17 cellular contexts compared by ENCODE assay signal in genomic region chr1:18703041-18703621, GRCh38.
A peak's percentile ranks its signal among the peaks of the same experiment; 100 is the strongest.
DNase-seq lines count a peak whose midpoint lies in the region; ATAC-seq and TF ChIP-seq lines count a peak whose summit lies in the region.
"Had no signal": no experiment of that assay in that cellular context is flagged by ENCODE, and none has a peak within 500 bp of the region (broad histone marks: within the 10 kb centered on the region; RNA-seq: fewer than 3 reads in every experiment).

No MANE protein-coding gene starts in this region.

- H3K27ac Mint-ChIP-seq in stimulated activated naive CD8-positive, alpha-beta T cell treated with anti-CD3 and anti-CD28 coated beads, Interleukin-15, amount 100 ng/mL, for 72 hours, result no peak overlapping the region
- H3K27ac Mint-ChIP-seq: effector memory CD8-positive, alpha-beta T cell had no signal

- H3F3A ChIP-seq in smooth muscle cell (ENCODE audit: low read depth), result no peaks in the 10 kb centered on the region

- H3K4me3 ChIP-seq in WERI-Rb-1 (ENCODE audit: low read depth, low read length), result no peak overlapping the region
- H3K4me3 ChIP-seq in smooth muscle cell, result no peak overlapping the region
- H3K4me3 ChIP-seq: ovary, upper lobe of left lung had no signal

- H4K20me1 ChIP-seq in smooth muscle cell (ENCODE audit: low read depth), result no peaks in the 10 kb centered on the region

- H2AFZ ChIP-seq in smooth muscle cell (ENCODE audit: low read depth), result no peak overlapping the region

- H3K79me2 ChIP-seq in smooth muscle cell (ENCODE audit: low read depth), result no peaks in the 10 kb centered on the region

- WGBS in smooth muscle cell (ENCODE audit: low lambda C conversion rate), result 64% methylated on average over 20 of the region's 21 CpGs

- H3K4me1 ChIP-seq in smooth muscle cell (ENCODE audit: low read depth), result no peaks in the 10 kb centered on the region
- H3K4me1 ChIP-seq: upper lobe of left lung had no signal

- TF ChIP-seq CTCF in WERI-Rb-1 (IDR thresholded peaks at IDR 0.05; ENCODE audit: low read depth, low read length) (0 out of 2 replicates have a peak, but pooled peaks have one; percentile 39), smooth muscle cell (IDR thresholded peaks at IDR 0.05; ENCODE audit: borderline replicate concordance, insufficient read depth, poor library complexity, severe bottlenecking) (no peak)

- no peaks in the 10 kb centered on the region for H3K4me1 Mint-ChIP-seq in stimulated activated naive CD8-positive, alpha-beta T cell treated with anti-CD3 and anti-CD28 coated beads, Interleukin-15, amount 100 ng/mL, for 72 hours

- DNase-seq in NCI-H345 (lab: John Stamatoyannopoulos, UW) (peak; percentile 8), NCI-H345 treated with DMSO at 0.1 percent for 48 hours (lab: John Stamatoyannopoulos, UW; ENCODE audit: unreplicated experiment) (no peak), WERI-Rb-1 (no peak), iPS-NIHi11 (ENCODE audit: low spot score) (peak; percentile 85), smooth muscle cell (lab: John Stamatoyannopoulos, UW; ENCODE audit: unreplicated experiment) (no peak)
- DNase-seq in stimulated activated naive CD8-positive, alpha-beta T cell treated with anti-CD3 and anti-CD28 coated beads, Interleukin-15, amount 100 ng/mL, for 72 hours, result no peak
- DNase-seq: activated CD4-positive, alpha-beta T cell treated with anti-CD3 and anti-CD28 coated beads, Interleukin-2, amount 50 U/mL, for 48 hours; activated effector memory CD4-positive, alpha-beta T cell treated with Interleukin-2 at 50 U/mL for 16 hours; effector memory CD8-positive, alpha-beta T cell; glutamatergic neuron; ovary; PC-3; stimulated activated CD8-positive, alpha-beta memory T cell treated with anti-CD3 and anti-CD28 coated beads, Interleukin-4, amount 100 ng/mL, for 48 hours; T-helper 2 cell; upper lobe of left lung had no signal

- H3K9me3 Mint-ChIP-seq in stimulated activated naive CD8-positive, alpha-beta T cell treated with anti-CD3 and anti-CD28 coated beads, Interleukin-15, amount 100 ng/mL, for 72 hours, result no peaks in the 10 kb centered on the region
- H3K9me3 Mint-ChIP-seq: effector memory CD8-positive, alpha-beta T cell had no signal

- no peak overlapping the region for H3K9ac ChIP-seq in smooth muscle cell (ENCODE audit: low read depth)

- H3K4me2 ChIP-seq in smooth muscle cell, result peak overlapping the region; percentile 43

- peaks cover 33% of the 10 kb centered on the region for H3K27me3 Mint-ChIP-seq in stimulated activated naive CD8-positive, alpha-beta T cell treated with anti-CD3 and anti-CD28 coated beads, Interleukin-15, amount 100 ng/mL, for 72 hours

- no peaks in the 10 kb centered on the region for H3K27me3 ChIP-seq in WERI-Rb-1 (ENCODE audit: insufficient read depth, low read depth, severe bottlenecking)
- peaks cover 33% of the 10 kb centered on the region for H3K27me3 ChIP-seq in smooth muscle cell (ENCODE audit: low read depth)
- H3K27me3 ChIP-seq: ovary had no signal

- no peak overlapping the region for H3K27ac ChIP-seq in WERI-Rb-1
- H3K27ac ChIP-seq in smooth muscle cell (ENCODE audit: low read depth), result no peak overlapping the region
- H3K27ac ChIP-seq: ovary, upper lobe of left lung had no signal

- H3K9me3 ChIP-seq in WERI-Rb-1 (ENCODE audit: severe bottlenecking), result no peaks in the 10 kb centered on the region
- no peaks in the 10 kb centered on the region for H3K9me3 ChIP-seq in smooth muscle cell (replicated peaks; ENCODE audit: low read depth)
- H3K9me3 ChIP-seq: ovary, upper lobe of left lung had no signal

- H3K36me3 ChIP-seq in WERI-Rb-1 (no peaks in the 10 kb centered on the region), smooth muscle cell (ENCODE audit: low read depth) (no peaks in the 10 kb centered on the region)
- H3K36me3 ChIP-seq: ovary, upper lobe of left lung had no signal

- ATAC-seq in stimulated activated naive CD8-positive, alpha-beta T cell treated with anti-CD3 and anti-CD28 coated beads, Interleukin-15, amount 100 ng/mL, for 72 hours, result no peak
- no peak for ATAC-seq in GM19324 (IDR thresholded peaks at IDR 0.05; ENCODE audit: low FRiP score, unreplicated experiment)
- ATAC-seq in HG02973 (IDR thresholded peaks at IDR 0.05; ENCODE audit: unreplicated experiment), result no peak
- ATAC-seq: effector memory CD8-positive, alpha-beta T cell; PC-3 had no signal

- no peak overlapping the region for H3K4me3 Mint-ChIP-seq in stimulated activated naive CD8-positive, alpha-beta T cell treated with anti-CD3 and anti-CD28 coated beads, Interleukin-15, amount 100 ng/mL, for 72 hours
- H3K4me3 Mint-ChIP-seq: effector memory CD8-positive, alpha-beta T cell had no signal

Comparison
In these comparisons a context has a peak if more than half of its experiments do, and no peak if none do; other contexts are left out.
1. DNase-seq: peak in NCI-H345 (single experiment) and iPS-NIHi11 (single experiment); none in NCI-H345 treated with DMSO at 0.1 percent for 48 hours (single experiment), WERI-Rb-1 (single experiment), smooth muscle cell (single experiment) and stimulated activated naive CD8-positive, alpha-beta T cell treated with anti-CD3 and anti-CD28 coated beads, Interleukin-15, amount 100 ng/mL, for 72 hours (0 of 2).